ENCODE assay signal across 14 cellular contexts in genomic region chr5:116446356-116447005, GRCh38.
DNase-seq lines count a peak whose midpoint lies in the region; ATAC-seq and TF ChIP-seq lines count a peak whose summit lies in the region.
"Had no signal": no experiment of that assay in that cellular context is flagged by ENCODE, and none has a peak within 500 bp of the region (broad histone marks: within the 10 kb centered on the region; RNA-seq: fewer than 3 reads in every experiment).

No MANE protein-coding gene starts in this region.

- H3K4me3 Mint-ChIP-seq in endothelial cell (ENCODE audit: unreplicated experiment), result peak overlapping the region; percentile 72
- H3K4me3 Mint-ChIP-seq: B cell; CD4-positive, alpha-beta T cell had no signal

- H3K27me3 ChIP-seq in GM06990 (replicated peaks; ENCODE audit: control insufficient read depth, insufficient read depth, low read length) (no peaks in the 10 kb centered on the region), neuronal stem cell (ENCODE audit: control insufficient read depth in 3 of 3, insufficient read depth in 3 of 3, low read depth in 1 of 3, low read length in 3 of 3) (no peaks in the 10 kb centered on the region), esophagus squamous epithelium (no peaks in the 10 kb centered on the region), right atrium auricular region (no peaks in the 10 kb centered on the region), heart right ventricle (no peaks in the 10 kb centered on the region)

- H3K4me3 ChIP-seq in GM06990 (replicated peaks; ENCODE audit: low read depth, low read length) (no peak overlapping the region), neuronal stem cell (ENCODE audit: low read length in 2 of 2) (no peak overlapping the region), esophagus squamous epithelium (no peak overlapping the region), right atrium auricular region (no peak overlapping the region), heart right ventricle (no peak overlapping the region)

- H3K36me3 ChIP-seq in GM06990 (ENCODE audit: control insufficient read depth, insufficient read depth, low read length) (no peaks in the 10 kb centered on the region), neuronal stem cell (replicated peaks in 1 of 2; ENCODE audit: control insufficient read depth in 2 of 2, insufficient read depth in 2 of 2, low read length in 2 of 2) (peaks cover 13 to 20% of the 10 kb centered on the region in 2 donors), esophagus squamous epithelium (peaks cover 6 to 52% (median 7%) of the 10 kb centered on the region in 3 donors), right atrium auricular region (peaks cover 16% of the 10 kb centered on the region), heart right ventricle (peaks cover 0 to 38% (median 17%) of the 10 kb centered on the region in 9 donors)

- intact Hi-C loops in esophagus squamous epithelium (cut with DNase I) (no loop called here), heart right ventricle (cut with DNase I) (no loop called here)

- H3K27ac ChIP-seq in neuronal stem cell (replicated peaks; ENCODE audit: low read length) (no peak overlapping the region), esophagus squamous epithelium (no peak overlapping the region), right atrium auricular region (no peak overlapping the region), heart right ventricle (no peak overlapping the region)

- no peak overlapping the region for H2AK5ac ChIP-seq in neuronal stem cell (ENCODE audit: low read depth, low read length)

- no peak overlapping the region for H2BK12ac ChIP-seq in neuronal stem cell (ENCODE audit: low read length)

- H3K14ac ChIP-seq in neuronal stem cell (ENCODE audit: low read length), result no peak overlapping the region

- H2BK5ac ChIP-seq in neuronal stem cell (ENCODE audit: low read length), result no peak overlapping the region

- H3K4me1 ChIP-seq in neuronal stem cell (ENCODE audit: control insufficient read depth in 2 of 2, insufficient read depth in 1 of 2, low read depth in 1 of 2, low read length in 2 of 2) (peaks cover 1 to 26% of the 10 kb centered on the region in 2 donors), esophagus squamous epithelium (peaks cover 0 to 12% (median 0%) of the 10 kb centered on the region in 3 donors), right atrium auricular region (peaks cover 0 to 10% of the 10 kb centered on the region in 2 donors), heart right ventricle (peaks cover 0 to 19% (median 9%) of the 10 kb centered on the region in 9 donors)

- no peak overlapping the region for H3K23ac ChIP-seq in neuronal stem cell (ENCODE audit: low read depth, low read length, poor library complexity)

- DNase-seq in GM06990 (ENCODE audit: extremely low read depth, insufficient read length) (peak; percentile 6), cerebellar cortex (ENCODE audit: low spot score) (peak; percentile 79), endothelial cell (ENCODE audit: low spot score) (no peak), neuronal stem cell (ENCODE audit: low spot score) (no peak), hypothalamus (lab: John Stamatoyannopoulos, UW) (no peak), esophagus squamous epithelium (lab: John Stamatoyannopoulos, UW) (no peak), right atrium auricular region (ENCODE audit: low spot score) (no peak), heart right ventricle (no peak)
- DNase-seq: ACHN; Calu3; CD4-positive, alpha-beta T cell; DMS79; IMR-90 had no signal

- peaks cover 52% of the 10 kb centered on the region for H3K4me1 Mint-ChIP-seq in endothelial cell (ENCODE audit: unreplicated experiment)
- H3K4me1 Mint-ChIP-seq: B cell had no signal

- WGBS in neuronal stem cell (ENCODE audit: extremely low coverage in 2 of 2, insufficient read length in 2 of 2, insufficient replicate concordance in 1 of 2), 2 donors, result no CpG with 5 or more reads among the region's 32 CpGs
- WGBS in esophagus squamous epithelium, 2 donors, result 95 to 97% methylated on average over 6 to 20 of the region's 32 CpGs
- 98 to 99% methylated on average over 32 of the region's 32 CpGs for WGBS in heart right ventricle, 2 donors

- no peak overlapping the region for H3K18ac ChIP-seq in neuronal stem cell (ENCODE audit: low read length)

- H3K4ac ChIP-seq in neuronal stem cell (ENCODE audit: low read length), result no peak overlapping the region

- TF ChIP-seq POLR2A in esophagus squamous epithelium (IDR thresholded peaks at IDR 0.05), result no peak

- no peak overlapping the region for H4K8ac ChIP-seq in neuronal stem cell (ENCODE audit: low read depth, low read length)

- TF ChIP-seq CTCF in GM06990 (IDR thresholded peaks at IDR 0.05; ENCODE audit: insufficient read depth, low read length, poor library complexity, severe bottlenecking), result no peak
- TF ChIP-seq CTCF in endothelial cell (IDR thresholded peaks at IDR 0.05; ENCODE audit: unreplicated experiment), result no peak
- no peak for TF ChIP-seq CTCF in esophagus squamous epithelium (IDR thresholded peaks at IDR 0.05)
- no peak for TF ChIP-seq CTCF in right atrium auricular region (IDR thresholded peaks at IDR 0.05)
- TF ChIP-seq CTCF in heart right ventricle (IDR thresholded peaks at IDR 0.05), result no peak

- no peak for ATAC-seq in heart right ventricle

- H2BK15ac ChIP-seq in neuronal stem cell (ENCODE audit: low read length), result no peak overlapping the region

- H3K9me3 ChIP-seq in neuronal stem cell (replicated peaks in 1 of 2; ENCODE audit: control insufficient read depth in 2 of 2, insufficient read depth in 1 of 2, low read depth in 1 of 2, low read length in 2 of 2) (no peaks in the 10 kb centered on the region), esophagus squamous epithelium (no peaks in the 10 kb centered on the region), right atrium auricular region (no peaks in the 10 kb centered on the region), heart right ventricle (no peaks in the 10 kb centered on the region)

- H3K9me3 Mint-ChIP-seq in endothelial cell (ENCODE audit: unreplicated experiment), result no peaks in the 10 kb centered on the region
- H3K9me3 Mint-ChIP-seq: CD4-positive, alpha-beta T cell had no signal

- peaks cover 2% of the 10 kb centered on the region for H3K79me1 ChIP-seq in neuronal stem cell (ENCODE audit: low read depth, low read length)

- no peak overlapping the region for H3K27ac Mint-ChIP-seq in endothelial cell (ENCODE audit: unreplicated experiment)
- H3K27ac Mint-ChIP-seq: B cell; CD4-positive, alpha-beta T cell had no signal

- H4K91ac ChIP-seq in neuronal stem cell (ENCODE audit: low read depth, low read length, poor library complexity), result no peak overlapping the region

- H3K36me3 Mint-ChIP-seq in endothelial cell (ENCODE audit: low read depth, unreplicated experiment), result peaks cover 41% of the 10 kb centered on the region

- no peak overlapping the region for H3K4me2 ChIP-seq in neuronal stem cell (ENCODE audit: insufficient read depth, low read length, poor library complexity, severe bottlenecking)

- peaks cover 6% of the 10 kb centered on the region for H3K27me3 Mint-ChIP-seq in endothelial cell (ENCODE audit: unreplicated experiment)
- H3K27me3 Mint-ChIP-seq: B cell; CD4-positive, alpha-beta T cell had no signal

- H2BK120ac ChIP-seq in neuronal stem cell (ENCODE audit: low read depth, low read length), result no peak overlapping the region

- H2AFZ ChIP-seq in neuronal stem cell (ENCODE audit: low read length), result no peak overlapping the region

- H3K9ac ChIP-seq in neuronal stem cell (ENCODE audit: low read depth, low read length, poor library complexity), result peak overlapping the region; percentile 10

Comparison
In these comparisons a context has a peak if more than half of its experiments do, and no peak if none do; other contexts are left out.
1. DNase-seq: peak in GM06990 (single experiment) and cerebellar cortex (single experiment); none in endothelial cell (single experiment), neuronal stem cell (single experiment), hypothalamus (0 of 51), esophagus squamous epithelium (single experiment), right atrium auricular region (single experiment) and heart right ventricle (0 of 2).